Comparison of ENCODE assay signal across 18 cellular contexts in the genomic region with DNA sequence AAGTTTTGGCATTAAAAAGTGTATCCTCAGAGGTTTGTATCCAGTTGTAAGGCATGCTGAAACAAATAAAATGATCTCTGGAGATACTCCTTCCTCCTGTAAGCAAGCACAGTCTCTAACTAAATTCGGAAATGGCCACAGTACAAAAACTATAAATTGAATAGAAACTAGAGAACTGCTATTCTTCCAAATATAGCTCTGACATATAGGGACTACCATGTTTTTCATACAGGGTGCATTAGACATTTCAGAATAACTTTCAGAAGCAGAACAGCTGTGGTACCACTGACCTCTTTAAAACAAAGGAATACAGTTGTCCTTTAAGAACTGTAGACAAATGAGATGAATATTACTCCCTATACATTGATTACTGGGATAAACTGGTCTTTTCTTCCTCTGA.
DNase-seq lines count a peak whose midpoint lies in the region; ATAC-seq, FAIRE-seq and TF ChIP-seq lines count a peak whose summit lies in the region.
"Had no signal": no experiment of that assay in that cellular context is flagged by ENCODE, and none has a peak within 500 bp of the region (broad histone marks: within the 10 kb centered on the region; RNA-seq: fewer than 3 reads in every experiment).

No MANE protein-coding gene starts in this region.

- no peak for FAIRE-seq in urothelium cell line (lab: Jason Lieb, UNC)
- FAIRE-seq: H1, TTC549 had no signal

- dilution Hi-C loops in mammary epithelial cell (cut with HindIII; ENCODE audit: low sequenced_read_pairs), result no loop called here

- no peaks in the 10 kb centered on the region for H3K4me1 ChIP-seq in mammary epithelial cell (ENCODE audit: insufficient read depth, low read length)
- H3K4me1 ChIP-seq: prostate gland had no signal

- peaks cover 4% of the 10 kb centered on the region for H3K27me3 ChIP-seq in mammary epithelial cell (ENCODE audit: insufficient read depth, low read length)

- no TSS peak for BruUV-seq in mammary epithelial cell (replicated peaks; lab: Mats Ljungman, UMichigan)

- H3K9ac ChIP-seq in mammary epithelial cell (ENCODE audit: insufficient read depth, low read length), result no peak overlapping the region

- H2AFZ ChIP-seq in mammary epithelial cell (ENCODE audit: low read depth, low read length), result no peak overlapping the region

- no peak for TF ChIP-seq CTCF in GM12864 (IDR thresholded peaks at IDR 0.05; ENCODE audit: low read depth, low read length, missing control alignments)
- no peak for TF ChIP-seq CTCF in mammary epithelial cell (conservative IDR thresholded peaks at IDR 0.05 in 1 of 2, IDR thresholded peaks at IDR 0.05 in 1 of 2; ENCODE audit: extremely low read depth in 1 of 2, insufficient read depth in 1 of 2, low read depth in 1 of 2, low read length in 2 of 2)

- H3K79me2 ChIP-seq in mammary epithelial cell (ENCODE audit: insufficient read depth, low read length), result no peaks in the 10 kb centered on the region

- H3K4me3 ChIP-seq in GM12864 (ENCODE audit: low read depth, low read length) (no peak overlapping the region), mammary epithelial cell (replicated peaks in 1 of 3; ENCODE audit: insufficient read depth in 1 of 3, low read depth in 2 of 3, low read length in 3 of 3) (no peak overlapping the region)
- H3K4me3 ChIP-seq: prostate gland had no signal

- no peak overlapping the region for H3K27ac ChIP-seq in mammary epithelial cell (ENCODE audit: insufficient read depth, low read depth, low read length)
- H3K27ac ChIP-seq: prostate gland had no signal

- H3K36me3 ChIP-seq in mammary epithelial cell (ENCODE audit: insufficient read depth, low read length), result no peaks in the 10 kb centered on the region
- H3K36me3 ChIP-seq: prostate gland had no signal

- DNase-seq in GM12864 (ENCODE audit: low read depth), result peak; percentile 13
- DNase-seq in HK-2 (ENCODE audit: unreplicated experiment), result no peak
- DNase-seq in urothelium cell line (ENCODE audit: low spot score), result no peak
- no peak for DNase-seq in mammary epithelial cell
- no peak for DNase-seq in DMS 273 treated with DMSO at 0.1 percent for 48 hours (lab: John Stamatoyannopoulos, UW)
- DNase-seq: activated naive CD4-positive, alpha-beta T cell treated with anti-CD3 and anti-CD28 coated beads, Interleukin-2, amount 50 U/mL, for 16 hours; effector memory CD8-positive, alpha-beta T cell; IMR-90; NCI-H1105; NCI-H446; substantia nigra had no signal

- ATAC-seq in GM18909 (IDR thresholded peaks at IDR 0.05; ENCODE audit: poor library complexity, unreplicated experiment), result peak; percentile 66
- peak; percentile 57 for ATAC-seq in GM21825 (IDR thresholded peaks at IDR 0.05; ENCODE audit: unreplicated experiment)
- ATAC-seq in HG03432 (IDR thresholded peaks at IDR 0.05; ENCODE audit: unreplicated experiment), result peak; percentile 71
- ATAC-seq: effector memory CD8-positive, alpha-beta T cell; left lobe of liver had no signal

- intact Hi-C loops in mammary epithelial cell (cut with micrococcal nuclease), result no loop called here

- CTCF ChIA-PET in mammary epithelial cell (lab: Charles Lee; ENCODE audit: low non-redundant PET), result no interaction called here

- in situ Hi-C loops in mammary epithelial cell (cut with MboI; ENCODE audit: low sequenced_read_pairs in 2 of 2), result no loop called here

- H3K4me2 ChIP-seq in mammary epithelial cell (ENCODE audit: insufficient read depth, low read depth, low read length), result no peak overlapping the region

- H4K20me1 ChIP-seq in mammary epithelial cell (ENCODE audit: insufficient read depth, low read length), result no peaks in the 10 kb centered on the region

- no peaks in the 10 kb centered on the region for H3K9me3 ChIP-seq in mammary epithelial cell (replicated peaks; ENCODE audit: insufficient read depth, low read length)
- H3K9me3 ChIP-seq: prostate gland had no signal

- WGBS in mammary epithelial cell (ENCODE audit: low coverage, missing lambda C conversion rate), result 91% methylated on average over 1 of the region's 1 CpG
